In genomic region chr18:23945416-23946079, GRCh38 we compare ENCODE assay signal across 19 cellular contexts.
DNase-seq lines count a peak whose midpoint lies in the region; ATAC-seq, FAIRE-seq and TF ChIP-seq lines count a peak whose summit lies in the region.
"Had no signal": no experiment of that assay in that cellular context is flagged by ENCODE, and none has a peak within 500 bp of the region (broad histone marks: within the 10 kb centered on the region; RNA-seq: fewer than 3 reads in every experiment).

No MANE protein-coding gene starts in this region.

- no peaks in the 10 kb centered on the region for H3K79me2 ChIP-seq in OCI-LY1 (ENCODE audit: insufficient read depth, low read length)

- TF ChIP-seq POLR2A in H54 (IDR thresholded peaks at IDR 0.05; ENCODE audit: low read depth, low read length) (no peak), ovary (IDR thresholded peaks at IDR 0.05) (no peak)

- peaks cover 34% of the 10 kb centered on the region for H3K27me3 Mint-ChIP-seq in activated CD8-positive, alpha-beta memory T cell treated with anti-CD3 and anti-CD28 coated beads, Interleukin-2, amount 10 ng/mL, durations not matched to agents 7 days and 5 days
- no peaks in the 10 kb centered on the region for H3K27me3 Mint-ChIP-seq in mesothelial cell of epicardium (ENCODE audit: low read depth)
- H3K27me3 Mint-ChIP-seq: stimulated activated naive CD8-positive, alpha-beta T cell treated with anti-CD3 and anti-CD28 coated beads, Interleukin-15, Interleukin-2, amounts not matched to agents 100 ng/mL and 50 ng/mL, for 24 hours had no signal

- WGBS in ovary, 3 donors, result 88 to 94% (median 88%) methylated on average over 7 of the region's 7 CpGs

- CTCF ChIA-PET in activated CD8-positive, alpha-beta memory T cell treated with anti-CD3 and anti-CD28 coated beads, Interleukin-2, amount 10 ng/mL, durations not matched to agents 7 days and 5 days (lab: Charles Lee), result interaction anchor here (1.3 kb wide), 1 partner anchor 174 kb away, joined by 3 read pairs; no protein-coding TSS in a partner anchor

- H3K4me1 Mint-ChIP-seq in activated CD8-positive, alpha-beta memory T cell treated with anti-CD3 and anti-CD28 coated beads, Interleukin-2, amount 10 ng/mL, durations not matched to agents 7 days and 5 days, result peaks cover 16% of the 10 kb centered on the region
- H3K4me1 Mint-ChIP-seq in mesothelial cell of epicardium, result peaks cover 7% of the 10 kb centered on the region

- H3K36me3 Mint-ChIP-seq in activated CD8-positive, alpha-beta memory T cell treated with anti-CD3 and anti-CD28 coated beads, Interleukin-2, amount 10 ng/mL, durations not matched to agents 7 days and 5 days, result no peaks in the 10 kb centered on the region
- no peaks in the 10 kb centered on the region for H3K36me3 Mint-ChIP-seq in mesothelial cell of epicardium

- no peak overlapping the region for H3K4me3 Mint-ChIP-seq in activated CD8-positive, alpha-beta memory T cell treated with anti-CD3 and anti-CD28 coated beads, Interleukin-2, amount 10 ng/mL, durations not matched to agents 7 days and 5 days
- H3K4me3 Mint-ChIP-seq in mesothelial cell of epicardium, result no peak overlapping the region
- H3K4me3 Mint-ChIP-seq: GM23338; naive thymus-derived CD4-positive, alpha-beta T cell; stimulated activated naive CD8-positive, alpha-beta T cell treated with anti-CD3 and anti-CD28 coated beads, Interleukin-15, Interleukin-2, amounts not matched to agents 100 ng/mL and 50 ng/mL, for 24 hours had no signal

- no peaks in the 10 kb centered on the region for H3K9me3 ChIP-seq in OCI-LY1 (ENCODE audit: low read length)
- H3K9me3 ChIP-seq in ovary, result no peaks in the 10 kb centered on the region
- H3K9me3 ChIP-seq: A549 had no signal

- H3K4me1 ChIP-seq in OCI-LY1 (ENCODE audit: insufficient read depth, low read length, severe bottlenecking), result peaks cover 3% of the 10 kb centered on the region
- no peaks in the 10 kb centered on the region for H3K4me1 ChIP-seq in ovary (ENCODE audit: insufficient read depth)
- H3K4me1 ChIP-seq: A549 had no signal

- no peak overlapping the region for H2AFZ ChIP-seq in OCI-LY1 (ENCODE audit: low read length)
- H2AFZ ChIP-seq: GM23338 had no signal

- H3K27me3 ChIP-seq in OCI-LY1 (ENCODE audit: insufficient read depth, low read length) (no peaks in the 10 kb centered on the region), ovary (no peaks in the 10 kb centered on the region)
- H3K27me3 ChIP-seq: dorsolateral prefrontal cortex had no signal

- TF ChIP-seq CTCF in OCI-LY1 (IDR thresholded peaks at IDR 0.05; ENCODE audit: low read length), result no peak
- TF ChIP-seq CTCF in ovary (IDR thresholded peaks at IDR 0.05), result no peak
- no peak for TF ChIP-seq CTCF in foreskin fibroblast (IDR thresholded peaks at IDR 0.05; ENCODE audit: low read depth, low read length)
- TF ChIP-seq CTCF in mesothelial cell of epicardium (IDR thresholded peaks at IDR 0.05; ENCODE audit: unreplicated experiment), result no peak

- H3K9me2 ChIP-seq in OCI-LY1 (ENCODE audit: low read depth, low read length), result no peaks in the 10 kb centered on the region

- H3K36me3 ChIP-seq in OCI-LY1 (ENCODE audit: insufficient read depth, low read length), result no peaks in the 10 kb centered on the region
- no peaks in the 10 kb centered on the region for H3K36me3 ChIP-seq in ovary

- H3K9me3 Mint-ChIP-seq in activated CD8-positive, alpha-beta memory T cell treated with anti-CD3 and anti-CD28 coated beads, Interleukin-2, amount 10 ng/mL, durations not matched to agents 7 days and 5 days (ENCODE audit: low read depth), result no peaks in the 10 kb centered on the region
- no peaks in the 10 kb centered on the region for H3K9me3 Mint-ChIP-seq in mesothelial cell of epicardium
- H3K9me3 Mint-ChIP-seq: GM23338; naive thymus-derived CD4-positive, alpha-beta T cell; stimulated activated naive CD8-positive, alpha-beta T cell treated with anti-CD3 and anti-CD28 coated beads, Interleukin-15, Interleukin-2, amounts not matched to agents 100 ng/mL and 50 ng/mL, for 24 hours had no signal

- H3K4me3 ChIP-seq in OCI-LY1 (ENCODE audit: low read depth, low read length, poor library complexity, severe bottlenecking), result no peak overlapping the region
- H3K4me3 ChIP-seq in ovary, result no peak overlapping the region
- H3K4me3 ChIP-seq in foreskin fibroblast (ENCODE audit: low read depth in 1 of 2, low read length in 2 of 2), result no peak overlapping the region
- H3K4me3 ChIP-seq: A549, dorsolateral prefrontal cortex, GM23338, lung had no signal

- H4K20me1 ChIP-seq in OCI-LY1 (ENCODE audit: insufficient read depth, low read length), result no peaks in the 10 kb centered on the region

- H3K9ac ChIP-seq in OCI-LY1 (ENCODE audit: low read length), result no peak overlapping the region

- H3F3A ChIP-seq in OCI-LY1 (ENCODE audit: insufficient read depth, low read length), result no peaks in the 10 kb centered on the region

- no peak for FAIRE-seq in H54 (lab: Jason Lieb, UNC)
- FAIRE-seq: A549 had no signal

- no peak for TF ChIP-seq EP300 in ovary (IDR thresholded peaks at IDR 0.05)

- H3K27ac Mint-ChIP-seq in activated CD8-positive, alpha-beta memory T cell treated with anti-CD3 and anti-CD28 coated beads, Interleukin-2, amount 10 ng/mL, durations not matched to agents 7 days and 5 days, result no peak overlapping the region
- no peak overlapping the region for H3K27ac Mint-ChIP-seq in mesothelial cell of epicardium
- H3K27ac Mint-ChIP-seq: GM23338; progenitor cell of endocrine pancreas; stimulated activated naive CD8-positive, alpha-beta T cell treated with anti-CD3 and anti-CD28 coated beads, Interleukin-15, Interleukin-2, amounts not matched to agents 100 ng/mL and 50 ng/mL, for 24 hours had no signal

- H3K4me2 ChIP-seq in OCI-LY1 (ENCODE audit: low read length), result peak overlapping the region; percentile 7; the same call in 1 of the 2 replicates
- H3K4me2 ChIP-seq: A549, GM23338 had no signal

- intact Hi-C loops in ovary (cut with DNase I), result no loop called here

- H3K27ac ChIP-seq in OCI-LY1 (ENCODE audit: low read depth, low read length, poor library complexity, severe bottlenecking), result no peak overlapping the region
- no peak overlapping the region for H3K27ac ChIP-seq in ovary
- H3K27ac ChIP-seq: A549 had no signal

- peak; percentile 45 for DNase-seq in activated CD8-positive, alpha-beta memory T cell treated with anti-CD3 and anti-CD28 coated beads for 24 hours
- no peak for DNase-seq in activated CD8-positive, alpha-beta memory T cell treated with anti-CD3 and anti-CD28 coated beads, Interleukin-2, amount 10 ng/mL, durations not matched to agents 7 days and 5 days
- no peak for DNase-seq in H54 (ENCODE audit: insufficient read length, low spot score)
- no peak for DNase-seq in ovary
- DNase-seq in foreskin fibroblast, result no peak
- DNase-seq in mesothelial cell of epicardium (ENCODE audit: low spot score in 2 of 2, unreplicated experiment in 2 of 2), result no peak
- DNase-seq: activated CD4-positive, alpha-beta T cell treated with anti-CD3 and anti-CD28 coated beads, Interleukin-2, amount 50 U/mL, for 4 hours; dorsolateral prefrontal cortex; EL; MM.1S; naive thymus-derived CD4-positive, alpha-beta T cell; NCI-H526 treated with DMSO at 0.1 percent for 48 hours had no signal

- no peak for ATAC-seq in activated CD8-positive, alpha-beta memory T cell treated with anti-CD3 and anti-CD28 coated beads, Interleukin-2, amount 10 ng/mL, durations not matched to agents 7 days and 5 days
- peak; percentile 56 for ATAC-seq in GM21723 (IDR thresholded peaks at IDR 0.05; ENCODE audit: unreplicated experiment)
- ATAC-seq: A549; GM23338; naive thymus-derived CD4-positive, alpha-beta T cell had no signal
